1 cellular context compared by ENCODE assay signal in genomic region chr17:57107498-57108101, GRCh38.
TF ChIP-seq lines count a peak whose summit lies in the region.

No MANE protein-coding gene starts in this region.

TF ChIP-seq in liver, 16 proteins besides CTCF, POLR2A, EP300 and RAD21 (continued from another document):
- TF ChIP-seq REST (IDR thresholded peaks at IDR 0.05) = no peak
- no peak for TF ChIP-seq JUND (IDR thresholded peaks at IDR 0.05)
- no peak for TF ChIP-seq ATF3 (IDR thresholded peaks at IDR 0.05)
- TF ChIP-seq ZBTB33 (IDR thresholded peaks at IDR 0.05) = no peak
